16 cellular contexts compared by ENCODE assay signal in genomic region chr17:55056530-55056929, GRCh38.
DNase-seq lines count a peak whose midpoint lies in the region; ATAC-seq and TF ChIP-seq lines count a peak whose summit lies in the region.
"Had no signal": no experiment of that assay in that cellular context is flagged by ENCODE, and none has a peak within 500 bp of the region (broad histone marks: within the 10 kb centered on the region; RNA-seq: fewer than 3 reads in every experiment).

No MANE protein-coding gene starts in this region.

- H3K4me1 ChIP-seq in A673 (ENCODE audit: insufficient read depth, low read length, poor library complexity, severe bottlenecking), result peaks cover 41% of the 10 kb centered on the region
- H3K4me1 ChIP-seq: psoas muscle had no signal

- H3K4me3 Mint-ChIP-seq in osteocyte (ENCODE audit: unreplicated experiment), result no peak overlapping the region
- H3K4me3 Mint-ChIP-seq in CD4-positive, alpha-beta T cell, result no peak overlapping the region
- H3K4me3 Mint-ChIP-seq: dendritic cell treated with granulocyte-macrophage colony-stimulating factor and Interleukin-4, amounts not matched to agents 40 ng/mL and 50 ng/mL, for 4 days; HFFc6; immature natural killer cell; stimulated activated memory B cell treated with anti-CD40 and anti-IgM and Interleukin-4, amounts not matched to agents 10 μg/mL and 1 μg/mL and 100 μg/mL, for 72 hours had no signal

- H3K27me3 ChIP-seq in A673 (replicated peaks; ENCODE audit: insufficient read depth, low read depth, low read length, poor library complexity), result no peaks in the 10 kb centered on the region
- H3K27me3 ChIP-seq in CD4-positive, alpha-beta T cell (ENCODE audit: control insufficient read depth, insufficient read depth, low read length), result no peaks in the 10 kb centered on the region

- H3K36me3 Mint-ChIP-seq in osteocyte (ENCODE audit: unreplicated experiment), result no peaks in the 10 kb centered on the region
- no peaks in the 10 kb centered on the region for H3K36me3 Mint-ChIP-seq in CD4-positive, alpha-beta T cell (ENCODE audit: low read depth)
- H3K36me3 Mint-ChIP-seq: stimulated activated memory B cell treated with anti-CD40 and anti-IgM and Interleukin-4, amounts not matched to agents 10 μg/mL and 1 μg/mL and 100 μg/mL, for 72 hours had no signal

- peak; percentile 97 for ATAC-seq in left lobe of liver
- no peak for ATAC-seq in HG02588 (IDR thresholded peaks at IDR 0.05; ENCODE audit: unreplicated experiment)
- no peak for ATAC-seq in CD4-positive, alpha-beta T cell (ENCODE audit: poor library complexity)
- ATAC-seq: Panc1; psoas muscle; stimulated activated memory B cell treated with anti-CD40 and anti-IgM and Interleukin-4, amounts not matched to agents 10 μg/mL and 1 μg/mL and 100 μg/mL, for 72 hours had no signal

- peak; percentile 82 for DNase-seq in A673 (ENCODE audit: low spot score)
- peak; percentile 38 for DNase-seq in NCI-H1105 (lab: John Stamatoyannopoulos, UW)
- peak; percentile 61 to 65 for DNase-seq in SHP77 (lab: John Stamatoyannopoulos, UW)
- peak; percentile 58 for DNase-seq in left lobe of liver (ENCODE audit: low spot score)
- DNase-seq in Ammon's horn (ENCODE audit: low spot score), result no peak
- no peak for DNase-seq in osteocyte (ENCODE audit: extremely low spot score, unreplicated experiment)
- no peak for DNase-seq in CD4-positive, alpha-beta T cell
- DNase-seq: AML-193; HFFc6; immature natural killer cell; psoas muscle; stimulated activated CD4-positive, alpha-beta T cell treated with anti-CD3 and anti-CD28 coated beads, Interleukin-2, amount 100 ng/mL, for 24 hours had no signal

- H3K9me3 ChIP-seq in A673 (ENCODE audit: low read depth, low read length, poor library complexity, severe bottlenecking), result no peaks in the 10 kb centered on the region
- H3K9me3 ChIP-seq in CD4-positive, alpha-beta T cell (ENCODE audit: control insufficient read depth, low read length), result no peaks in the 10 kb centered on the region
- H3K9me3 ChIP-seq: psoas muscle had no signal

- CTCF ChIA-PET in A673 (lab: Charles Lee), result no interaction called here
- CTCF ChIA-PET in CD4-positive, alpha-beta T cell (lab: Charles Lee), result no interaction called here

- peak overlapping the region; percentile 47 for H3K27ac ChIP-seq in A673 (ENCODE audit: low read depth, low read length, poor library complexity, severe bottlenecking)
- H3K27ac ChIP-seq in CD4-positive, alpha-beta T cell (ENCODE audit: low read depth, low read length), result no peak overlapping the region
- H3K27ac ChIP-seq: psoas muscle had no signal

- intact Hi-C loops in A673 (cut with micrococcal nuclease; ENCODE audit: unreplicated experiment), result loop anchor here (2.0 kb wide), 1 partner anchor 456 kb away; no protein-coding TSS in a partner anchor
- intact Hi-C loops in CD4-positive, alpha-beta T cell (cut with DNase I, micrococcal nuclease), result no loop called here

- H3K4me1 Mint-ChIP-seq in osteocyte (ENCODE audit: unreplicated experiment), result no peaks in the 10 kb centered on the region
- no peaks in the 10 kb centered on the region for H3K4me1 Mint-ChIP-seq in CD4-positive, alpha-beta T cell (ENCODE audit: low read depth)
- H3K4me1 Mint-ChIP-seq: immature natural killer cell; stimulated activated memory B cell treated with anti-CD40 and anti-IgM and Interleukin-4, amounts not matched to agents 10 μg/mL and 1 μg/mL and 100 μg/mL, for 72 hours had no signal

- POLR2A ChIA-PET in A673 (lab: Charles Lee; ENCODE audit: low non-redundant PET), result interaction anchor here (0.6 kb wide), 1 partner anchor 298 kb away, joined by 3 read pairs; no protein-coding TSS in a partner anchor
- POLR2A ChIA-PET in CD4-positive, alpha-beta T cell (lab: Charles Lee), result no interaction called here

- H3K27me3 Mint-ChIP-seq in osteocyte (ENCODE audit: unreplicated experiment), result no peaks in the 10 kb centered on the region
- no peaks in the 10 kb centered on the region for H3K27me3 Mint-ChIP-seq in CD4-positive, alpha-beta T cell
- H3K27me3 Mint-ChIP-seq: dendritic cell treated with granulocyte-macrophage colony-stimulating factor and Interleukin-4, amounts not matched to agents 40 ng/mL and 50 ng/mL, for 4 days; stimulated activated memory B cell treated with anti-CD40 and anti-IgM and Interleukin-4, amounts not matched to agents 10 μg/mL and 1 μg/mL and 100 μg/mL, for 72 hours had no signal

- TF ChIP-seq CTCF in A673 (conservative IDR thresholded peaks at IDR 0.05; ENCODE audit: low read depth, low read length) (no peak), osteocyte (IDR thresholded peaks at IDR 0.05) (no peak)
- TF ChIP-seq CTCF in CD4-positive, alpha-beta T cell (IDR thresholded peaks at IDR 0.05), result no peak

- H3K9me3 Mint-ChIP-seq in osteocyte (ENCODE audit: unreplicated experiment), result no peaks in the 10 kb centered on the region
- H3K9me3 Mint-ChIP-seq in CD4-positive, alpha-beta T cell, result no peaks in the 10 kb centered on the region
- H3K9me3 Mint-ChIP-seq: dendritic cell treated with granulocyte-macrophage colony-stimulating factor and Interleukin-4, amounts not matched to agents 40 ng/mL and 50 ng/mL, for 4 days; HFFc6; immature natural killer cell; stimulated activated memory B cell treated with anti-CD40 and anti-IgM and Interleukin-4, amounts not matched to agents 10 μg/mL and 1 μg/mL and 100 μg/mL, for 72 hours had no signal

- H3K4me3 ChIP-seq in A673 (ENCODE audit: low read depth, low read length, poor library complexity, severe bottlenecking), result no peak overlapping the region
- H3K4me3 ChIP-seq: psoas muscle had no signal

- H3K36me3 ChIP-seq in A673 (ENCODE audit: insufficient read depth, low read length, poor library complexity, severe bottlenecking), result no peaks in the 10 kb centered on the region

- no peak overlapping the region for H3K27ac Mint-ChIP-seq in osteocyte (ENCODE audit: unreplicated experiment)
- H3K27ac Mint-ChIP-seq in CD4-positive, alpha-beta T cell, result no peak overlapping the region
- H3K27ac Mint-ChIP-seq: dendritic cell treated with granulocyte-macrophage colony-stimulating factor and Interleukin-4, amounts not matched to agents 40 ng/mL and 50 ng/mL, for 4 days; HFFc6; immature natural killer cell; stimulated activated memory B cell treated with anti-CD40 and anti-IgM and Interleukin-4, amounts not matched to agents 10 μg/mL and 1 μg/mL and 100 μg/mL, for 72 hours had no signal

- BruUV-seq in A673 (replicated peaks; lab: Mats Ljungman, UMichigan), result no TSS peak

Comparison
In these comparisons a context has a peak if more than half of its experiments do, and no peak if none do; other contexts are left out.
1. DNase-seq: peak in A673 (single experiment), NCI-H1105 (single experiment), SHP77 (2 of 2) and left lobe of liver (single experiment); none in Ammon's horn (single experiment), osteocyte (single experiment) and CD4-positive, alpha-beta T cell (0 of 10).